8 cellular contexts compared by ENCODE assay signal in genomic region chr2:201158111-201158929, GRCh38. TPM values are rescaled to one million over a fixed set of nuclear protein-coding genes. Genes with fewer than 3 reads are reported as not detected.
A peak's percentile ranks its signal among the peaks of the same experiment; 100 is the strongest.
DNase-seq lines count a peak whose midpoint lies in the region; ATAC-seq and TF ChIP-seq lines count a peak whose summit lies in the region.

No MANE protein-coding gene starts in this region.

- H3K27me3 ChIP-seq in fibroblast of lung (ENCODE audit: control insufficient read depth, insufficient read depth, low read length): no peaks in the 10 kb centered on the region

- H3K36me3 ChIP-seq in fibroblast of lung (ENCODE audit: control insufficient read depth, insufficient read depth, low read length): peaks cover 8% of the 10 kb centered on the region

- ATAC-seq in GM19395 (IDR thresholded peaks at IDR 0.05; ENCODE audit: unreplicated experiment): peak; percentile 97
- peak; percentile 97 for ATAC-seq in HG03442 (IDR thresholded peaks at IDR 0.05; ENCODE audit: unreplicated experiment)
- peak; percentile 92 to 94 for ATAC-seq in naive thymus-derived CD8-positive, alpha-beta T cell

- peaks cover 6% of the 10 kb centered on the region for H3K4me1 ChIP-seq in fibroblast of lung (ENCODE audit: control insufficient read depth, extremely low read depth, insufficient read depth, low read length)

- H3K4me3 ChIP-seq in fibroblast of lung (replicated peaks in 1 of 4; ENCODE audit: control extremely low read depth in 1 of 4, insufficient read depth in 1 of 4, low read depth in 3 of 4, low read length in 4 of 4): no peak overlapping the region

- no peaks in the 10 kb centered on the region for H3K9me3 Mint-ChIP-seq in naive thymus-derived CD8-positive, alpha-beta T cell

- H3K27me3 Mint-ChIP-seq in naive thymus-derived CD8-positive, alpha-beta T cell: no peaks in the 10 kb centered on the region

- H4K20me1 ChIP-seq in fibroblast of lung (ENCODE audit: control insufficient read depth, extremely low read depth, insufficient read depth, low read length): no peaks in the 10 kb centered on the region

- DNase-seq in DMS153 treated with DMSO at 0.1 percent for 48 hours (lab: John Stamatoyannopoulos, UW; ENCODE audit: unreplicated experiment): peak; percentile 25
- peak; percentile 60 for DNase-seq in NCI-H69 (lab: John Stamatoyannopoulos, UW)
- peak; percentile 46 for DNase-seq in activated T-cell treated with anti-CD3 and anti-CD28 coated beads for 4 hours
- peak; percentile 77 to 86 for DNase-seq in fibroblast of lung (ENCODE audit: low read depth in 2 of 2)
- peak in 9 of 10 donors; percentile 36 to 81 (median 63) for DNase-seq in naive thymus-derived CD8-positive, alpha-beta T cell
- DNase-seq in ureter (ENCODE audit: low spot score): no peak

- H3K4me3 Mint-ChIP-seq in naive thymus-derived CD8-positive, alpha-beta T cell: peak overlapping the region in 2 of 10 donors; percentile 27 to 64

- H3K27ac Mint-ChIP-seq in naive thymus-derived CD8-positive, alpha-beta T cell: peak overlapping the region; percentile 49 to 92 (median 88)

- peaks cover 8 to 43% (median 10%) of the 10 kb centered on the region in 4 donors for H3K4me1 Mint-ChIP-seq in naive thymus-derived CD8-positive, alpha-beta T cell

- no peaks in the 10 kb centered on the region for H3K79me2 ChIP-seq in fibroblast of lung (ENCODE audit: control insufficient read depth, insufficient read depth, low read length)

- peaks cover 0 to 71% (median 16%) of the 10 kb centered on the region in 3 donors for H3K36me3 Mint-ChIP-seq in naive thymus-derived CD8-positive, alpha-beta T cell

- no peaks in the 10 kb centered on the region for H3K9me3 ChIP-seq in fibroblast of lung (ENCODE audit: control insufficient read depth, insufficient read depth, low read depth, low read length)

- peak overlapping the region; percentile 52 for H3K27ac ChIP-seq in fibroblast of lung (ENCODE audit: insufficient read depth, low read length)

- TF ChIP-seq CTCF in fibroblast of lung (conservative IDR thresholded peaks at IDR 0.05 in 1 of 2, IDR thresholded peaks at IDR 0.05 in 1 of 2; ENCODE audit: low read depth in 1 of 2, low read length in 2 of 2): peak; percentile 77 to 80

- no peak overlapping the region for H3K9ac ChIP-seq in fibroblast of lung (ENCODE audit: insufficient read depth, low read length)

- peak overlapping the region; percentile 59 for H2AFZ ChIP-seq in fibroblast of lung (ENCODE audit: low read length)

- peak overlapping the region; percentile 35 for H3K4me2 ChIP-seq in fibroblast of lung (ENCODE audit: extremely low read depth, insufficient read depth, low read length)

- POLR2A ChIA-PET in naive thymus-derived CD8-positive, alpha-beta T cell (lab: Charles Lee): interaction anchor here (0.6 to 4.5 kb wide), 10 partner anchors 29 to 445 kb away, joined by 4 to 65 read pairs (median 6); partner anchors contain the start of genes CFLAR, CLK1, HYCC2 and NDUFB3

RNA-seq across cellular contexts. Expression of gene CASP10, which starts 24.6 kb away (rescaled TPM):
- total RNA-seq in fibroblast of lung: 4.9 and 8.1 TPM in 2 replicates
- 5.0 and 5.5 TPM in 2 replicates for polyA plus RNA-seq in fibroblast of lung
- polyA plus RNA-seq in fibroblast of lung (2012): 2.5 and 2.9 TPM in 2 replicates
- polyA minus RNA-seq in fibroblast of lung (ENCODE audit: low replicate concordance): 2.2 and 6.8 TPM in 2 replicates
- 10 to 100 TPM; 47.2 to 48.1 TPM for total RNA-seq in naive thymus-derived CD8-positive, alpha-beta T cell
- 10 to 100 TPM in 2 of 3 donors, 1 to 10 TPM in 1; 8.6 to 17.5 (median 14.6) TPM for polyA plus RNA-seq in naive thymus-derived CD8-positive, alpha-beta T cell
- 16.6 TPM for total RNA-seq in ureter

RNA-seq across cellular contexts. Expression of gene CFLAR, which starts 42.4 kb away (rescaled TPM):
- total RNA-seq in fibroblast of lung (80.4 and 86.5 TPM in 2 replicates), ureter (187 TPM)
- polyA plus RNA-seq in fibroblast of lung: 24.9 and 39.3 TPM in 2 replicates
- polyA plus RNA-seq in fibroblast of lung (2012): 18.4 and 31.1 TPM in 2 replicates
- 46.1 and 77.7 TPM in 2 replicates for polyA minus RNA-seq in fibroblast of lung (ENCODE audit: low replicate concordance)
- 100 to 1,000 TPM; 127 to 142 TPM for total RNA-seq in naive thymus-derived CD8-positive, alpha-beta T cell
- 10 to 100 TPM; 50.7 to 93.3 (median 63.9) TPM for polyA plus RNA-seq in naive thymus-derived CD8-positive, alpha-beta T cell
